25 cellular contexts compared by ENCODE assay signal in the genomic region with DNA sequence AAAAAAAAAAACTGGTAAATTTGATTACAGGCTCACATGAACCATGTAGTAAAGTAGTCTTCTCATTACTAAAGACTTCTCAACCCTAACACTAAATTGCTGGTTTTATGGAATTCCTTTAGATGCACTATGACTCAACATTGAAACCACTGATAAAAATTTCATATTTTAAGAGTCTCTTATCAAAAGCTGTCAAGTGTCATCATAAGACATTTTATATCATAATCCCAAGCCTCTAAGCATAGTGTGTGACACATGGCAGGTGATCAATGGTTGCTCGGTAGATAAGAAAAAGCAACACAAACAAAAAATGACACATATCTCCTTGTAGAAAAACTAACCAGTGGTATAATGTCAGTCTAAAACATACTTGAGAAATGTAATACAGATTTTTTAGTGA.
DNase-seq lines count a peak whose midpoint lies in the region; ATAC-seq, FAIRE-seq and TF ChIP-seq lines count a peak whose summit lies in the region.
"Had no signal": no experiment of that assay in that cellular context is flagged by ENCODE, and none has a peak within 500 bp of the region (broad histone marks: within the 10 kb centered on the region; RNA-seq: fewer than 3 reads in every experiment).

No MANE protein-coding gene starts in this region.

- RAD21 ChIA-PET in GM12878 (lab: Charles Lee; ENCODE audit: unreplicated experiment): interaction anchor here (0.7 to 3.1 kb wide), 13 partner anchors 19 to 563 kb away, joined by 3 to 24 read pairs (median 4); no protein-coding TSS in a partner anchor

- in situ Hi-C loops in GM12878 (cut with MboI): no loop called here

- no peaks in the 10 kb centered on the region for H3K27me3 ChIP-seq in GM12878 (replicated peaks in 1 of 2; ENCODE audit: control insufficient read depth in 2 of 2, insufficient read depth in 2 of 2, low read length in 1 of 2)
- H3K27me3 ChIP-seq: BLaER1 had no signal

- H3K36me3 ChIP-seq in GM12878 (ENCODE audit: control insufficient read depth in 2 of 2, insufficient read depth in 2 of 2, low read length in 1 of 2): no peaks in the 10 kb centered on the region

- no peak for TF ChIP-seq CTCF in GM12878 (IDR thresholded peaks at IDR 0.05 in 2 of 3, conservative IDR thresholded peaks at IDR 0.05 in 1 of 3; ENCODE audit: control insufficient read depth in 2 of 3, extremely low read depth in 1 of 3, insufficient read depth in 1 of 3, low read depth in 3 of 3, low read length in 3 of 3)
- TF ChIP-seq CTCF in GM10248 (IDR thresholded peaks at IDR 0.05; ENCODE audit: control extremely low read depth, extremely low read depth, low read depth, missing control alignments): no peak

- TF ChIP-seq POLR2A in GM12878 (IDR thresholded peaks at IDR 0.05; ENCODE audit: low read depth, low read length): no peak

- TF ChIP-seq EP300 in GM12878 (IDR thresholded peaks at IDR 0.05; ENCODE audit: borderline replicate concordance in 1 of 2, control insufficient read depth in 1 of 2, low read depth in 2 of 2, low read length in 2 of 2): no peak

- CTCF ChIA-PET in GM12878 (lab: Yijun Ruan, JAX) (interaction anchor here (0.8 to 1.4 kb wide), 7 partner anchors 45 to 210 kb away, joined by 3 to 5 read pairs (median 3); no protein-coding TSS in a partner anchor), GM10248 (lab: Yijun Ruan, JAX) (no interaction called here)

- peaks cover 6% of the 10 kb centered on the region; the same call in 2 of the 3 replicates for H3K9me3 ChIP-seq in GM12878 (replicated peaks; ENCODE audit: control insufficient read depth, insufficient read depth, low read length)
- H3K9me3 ChIP-seq: A549, BLaER1, Caco-2 had no signal

- H3K9ac ChIP-seq in GM12878 (ENCODE audit: control insufficient read depth, insufficient read depth, low read length): no peak overlapping the region; the same call in 1 of the 2 replicates
- H3K9ac ChIP-seq: BLaER1 had no signal

- no peaks in the 10 kb centered on the region for H3K79me2 ChIP-seq in GM12878 (ENCODE audit: control insufficient read depth, insufficient read depth, low read length)

- peak overlapping the region; percentile 7 for H3K4me2 ChIP-seq in GM12878 (ENCODE audit: control insufficient read depth, insufficient read depth)
- H3K4me2 ChIP-seq: A549, BLaER1 had no signal

- peak overlapping the region; percentile 53 for H3K27ac ChIP-seq in GM12878 (ENCODE audit: control insufficient read depth, insufficient read depth)
- H3K27ac ChIP-seq: A549, BLaER1 had no signal

- H3K4me3 ChIP-seq in GM12878: no peak overlapping the region
- H3K4me3 ChIP-seq: A549, BLaER1 had no signal

- no TSS peak for BruUV-seq in GM12878 (replicated peaks; lab: Mats Ljungman, UMichigan)

- peaks cover 22% of the 10 kb centered on the region; the same call in 1 of the 2 replicates for H3K4me1 ChIP-seq in GM12878 (ENCODE audit: control insufficient read depth, insufficient read depth, low read length)
- H3K4me1 ChIP-seq: A549, BLaER1, Caco-2 had no signal

- no peak overlapping the region for H2AFZ ChIP-seq in GM12878 (ENCODE audit: control insufficient read depth, low read depth, low read length)

- ATAC-seq in activated naive CD4-positive, alpha-beta T cell treated with anti-CD3 and anti-CD28 coated beads, Interleukin-2, amount 50 U/mL, for 72 hours: peak; percentile 13 to 53
- peak; percentile 49 for ATAC-seq in GM12878
- ATAC-seq: A549, WTC11 had no signal

- POLR2A ChIA-PET in GM12878 (lab: Charles Lee) (interaction anchor here (1.0 to 1.8 kb wide), 4 partner anchors 63 to 264 kb away, joined by 3 to 6 read pairs (median 4); no protein-coding TSS in a partner anchor), GM10248 (lab: Yijun Ruan, JAX) (no interaction called here)

- FAIRE-seq in GM12878 (lab: Jason Lieb, UNC): no peak
- FAIRE-seq: A549, endometrium had no signal

- H3K9me3 Mint-ChIP-seq in activated naive CD4-positive, alpha-beta T cell treated with anti-CD3 and anti-CD28 coated beads, Interleukin-2, amount 50 U/mL, for 72 hours: no peaks in the 10 kb centered on the region

- no peak for TF ChIP-seq RAD21 in GM12878 (IDR thresholded peaks at IDR 0.05; ENCODE audit: insufficient read depth, low read depth, low read length)

- no peak for DNase-seq in activated naive CD4-positive, alpha-beta T cell treated with anti-CD3 and anti-CD28 coated beads, Interleukin-2, amount 50 U/mL, for 72 hours (ENCODE audit: low spot score in 2 of 2)
- DNase-seq in activated naive CD4-positive, alpha-beta T cell (lab: John Stamatoyannopoulos, UW): no peak
- DNase-seq in NCI-H226: peak; percentile 82
- no peak for DNase-seq in GM12878 (ENCODE audit: low read depth, low spot score)
- DNase-seq in T-helper 1 cell: no peak
- DNase-seq in OCI-M2 (lab: John Stamatoyannopoulos, UW; ENCODE audit: unreplicated experiment): no peak
- no peak for DNase-seq in occipital lobe (lab: John Stamatoyannopoulos, UW)
- no peak for DNase-seq in GM10248 (ENCODE audit: extremely low spot score)
- DNase-seq: activated CD4-positive, alpha-beta T cell treated with anti-CD3 and anti-CD28 coated beads, Interleukin-2, amount 50 U/mL, for 48 hours; activated T-cell treated with anti-CD3 and anti-CD28 coated beads for 4 hours; anterior cingulate cortex; Caco-2; DMS79 treated with DMSO at 0.1 percent for 48 hours; H7; head of caudate nucleus; left cardiac atrium; NCI-H187 treated with DMSO at 0.1 percent for 48 hours; NCI-H2227 treated with DMSO at 0.1 percent for 48 hours; NCI-H82; stimulated activated CD4-positive, alpha-beta T cell treated with anti-CD3 and anti-CD28 coated beads, Interleukin-12 subunit alpha, Interleukin-12 subunit beta, amount 100 ng/mL, for 4 hours; stimulated activated CD4-positive, alpha-beta T cell treated with anti-CD3 and anti-CD28 coated beads, Interleukin-4, amount 100 ng/mL, for 4 hours had no signal

- intact Hi-C loops in GM12878 (cut with micrococcal nuclease; ENCODE audit: unreplicated experiment): loop anchor here (1.0 to 5.0 kb wide), 2 partner anchors 55 to 208 kb away; no protein-coding TSS in a partner anchor

- H4K20me1 ChIP-seq in GM12878 (ENCODE audit: control insufficient read depth, insufficient read depth): no peaks in the 10 kb centered on the region
- H4K20me1 ChIP-seq: BLaER1 had no signal

- WGBS in GM12878 (ENCODE audit: insufficient coverage, insufficient replicate concordance, low lambda C conversion rate, missing lambda C conversion rate): 100% methylated on average over 1 of the region's 1 CpG

- H3K27ac Mint-ChIP-seq in activated naive CD4-positive, alpha-beta T cell treated with anti-CD3 and anti-CD28 coated beads, Interleukin-2, amount 50 U/mL, for 72 hours: no peak overlapping the region
- H3K27ac Mint-ChIP-seq: WTC11 had no signal

- SMC1A ChIA-PET in GM12878 (lab: Charles Lee; ENCODE audit: uncharacterized antibody, unreplicated experiment): interaction anchor here (0.9 to 2.6 kb wide), 18 partner anchors 16 to 260 kb away, joined by 3 to 15 read pairs (median 4); no protein-coding TSS in a partner anchor

- H3K36me3 Mint-ChIP-seq in activated naive CD4-positive, alpha-beta T cell treated with anti-CD3 and anti-CD28 coated beads, Interleukin-2, amount 50 U/mL, for 72 hours: peaks cover 4 to 5% of the 10 kb centered on the region in 2 donors
- H3K36me3 Mint-ChIP-seq: WTC11 had no signal

TF ChIP-seq in GM12878, 131 proteins besides CTCF, POLR2A, EP300 and RAD21:
- TF ChIP-seq CEBPB (IDR thresholded peaks at IDR 0.05; ENCODE audit: borderline replicate concordance in 1 of 2, low read depth in 2 of 2, low read length in 2 of 2) (0 out of 4 replicates have a peak, but pooled peaks of 1 of the 2 experiments have one; percentile 13), SREBF1 (IDR thresholded peaks at IDR 0.05; ENCODE audit: low read length) (no peak)
TF ChIP-seq in GM12878: peak in this region for 1.
